In genomic region chr7:8291742-8292141, GRCh38 we compare ENCODE assay signal across 29 cellular contexts.
"Had no signal": no experiment of that assay in that cellular context is flagged by ENCODE, and none has a peak within 500 bp of the region (broad histone marks: within the 10 kb centered on the region; RNA-seq: fewer than 3 reads in every experiment).

No MANE protein-coding gene starts in this region.

- H3K4me1 ChIP-seq: breast epithelium, esophagus muscularis mucosa, foreskin keratinocyte, tibial nerve had no signal

- H3K4me1 Mint-ChIP-seq: activated CD4-positive, alpha-beta T cell treated with anti-CD3 and anti-CD28 coated beads, Interleukin-2, amount 10 ng/mL, durations not matched to agents 7 days and 5 days; activated T-helper 17 cell treated with anti-CD3 and anti-CD28 coated beads, Interleukin-2, amount 50 U/mL, for 72 hours; central memory CD8-positive, alpha-beta T cell had no signal

- H3K4me3 ChIP-seq: breast epithelium, esophagus muscularis mucosa, heart left ventricle, tibial nerve had no signal

- H3K4me3 Mint-ChIP-seq: activated CD4-positive, alpha-beta memory T cell treated with anti-CD3 and anti-CD28 coated beads, Interleukin-2, amount 10 ng/mL, durations not matched to agents 7 days and 5 days; activated CD4-positive, alpha-beta T cell treated with anti-CD3 and anti-CD28 coated beads, Interleukin-2, amount 10 ng/mL, durations not matched to agents 7 days and 5 days; activated T-cell treated with anti-CD3 and anti-CD28 coated beads, Interleukin-2, amount 50 U/mL, for 4 hours; activated T-helper 17 cell treated with anti-CD3 and anti-CD28 coated beads, Interleukin-2, amount 50 U/mL, for 72 hours; central memory CD8-positive, alpha-beta T cell; dendritic cell treated with granulocyte-macrophage colony-stimulating factor and Interleukin-4, amounts not matched to agents 40 ng/mL and 50 ng/mL, for 4 days; endodermal cell; immature natural killer cell; naive thymus-derived CD4-positive, alpha-beta T cell had no signal

- H3K9me3 ChIP-seq: breast epithelium, esophagus muscularis mucosa, heart left ventricle, tibial nerve had no signal

- H3K9me3 Mint-ChIP-seq: activated CD4-positive, alpha-beta memory T cell treated with anti-CD3 and anti-CD28 coated beads, Interleukin-2, amount 10 ng/mL, durations not matched to agents 7 days and 5 days; activated CD4-positive, alpha-beta T cell treated with anti-CD3 and anti-CD28 coated beads, Interleukin-2, amount 10 ng/mL, durations not matched to agents 7 days and 5 days; activated T-cell treated with anti-CD3 and anti-CD28 coated beads, Interleukin-2, amount 50 U/mL, for 4 hours; activated T-helper 17 cell treated with anti-CD3 and anti-CD28 coated beads, Interleukin-2, amount 50 U/mL, for 72 hours; central memory CD8-positive, alpha-beta T cell; dendritic cell treated with granulocyte-macrophage colony-stimulating factor and Interleukin-4, amounts not matched to agents 40 ng/mL and 50 ng/mL, for 4 days; endodermal cell; immature natural killer cell; naive thymus-derived CD4-positive, alpha-beta T cell had no signal

- H3K36me3 ChIP-seq: breast epithelium, esophagus muscularis mucosa, heart left ventricle, tibial nerve, WERI-Rb-1 had no signal

- H3K27ac Mint-ChIP-seq: activated CD4-positive, alpha-beta memory T cell treated with anti-CD3 and anti-CD28 coated beads, Interleukin-2, amount 10 ng/mL, durations not matched to agents 7 days and 5 days; activated CD4-positive, alpha-beta T cell treated with anti-CD3 and anti-CD28 coated beads, Interleukin-2, amount 10 ng/mL, durations not matched to agents 7 days and 5 days; activated T-helper 17 cell treated with anti-CD3 and anti-CD28 coated beads, Interleukin-2, amount 50 U/mL, for 72 hours; dendritic cell treated with granulocyte-macrophage colony-stimulating factor and Interleukin-4, amounts not matched to agents 40 ng/mL and 50 ng/mL, for 4 days; endodermal cell; immature natural killer cell; naive thymus-derived CD4-positive, alpha-beta T cell had no signal

- H3K27ac ChIP-seq: breast epithelium, esophagus muscularis mucosa, foreskin keratinocyte, tibial nerve, WERI-Rb-1 had no signal

- H3K36me3 Mint-ChIP-seq: immature natural killer cell; naive thymus-derived CD4-positive, alpha-beta T cell had no signal

- DNase-seq: activated CD4-positive, alpha-beta memory T cell treated with anti-CD3 and anti-CD28 coated beads, Interleukin-2, amount 10 ng/mL, durations not matched to agents 7 days and 5 days; activated CD4-positive, alpha-beta T cell treated with anti-CD3 and anti-CD28 coated beads, Interleukin-2, amount 10 ng/mL, durations not matched to agents 7 days and 5 days; activated CD4-positive, CD25-positive, alpha-beta regulatory T cell treated with anti-CD3 and anti-CD28 coated beads, Interleukin-2, amount 50 U/mL, for 72 hours; activated gamma-delta T cell treated with Interleukin-2 at 50 U/mL for 16 hours; activated naive CD4-positive, alpha-beta T cell treated with anti-CD3 and anti-CD28 coated beads, Interleukin-2, amount 50 U/mL, for 16 hours; activated T-cell treated with anti-CD3 and anti-CD28 coated beads, Interleukin-2, amount 50 U/mL, for 4 hours; amniotic stem cell; endodermal cell; heart left ventricle; hypothalamus; immature natural killer cell; kidney; left colon; midbrain; naive thymus-derived CD4-positive, alpha-beta T cell; nucleus accumbens; right cardiac atrium; stimulated activated CD4-positive, alpha-beta T cell treated with anti-CD3 and anti-CD28 coated beads, Interleukin-15, amount 100 ng/mL, for 24 hours; stimulated activated CD4-positive, alpha-beta T cell treated with anti-CD3 and anti-CD28 coated beads, Interleukin-2, amount 100 ng/mL, for 24 hours; stimulated activated naive CD4-positive, alpha-beta T cell; T-helper 9 cell; WERI-Rb-1 had no signal

- ATAC-seq: activated T-cell treated with anti-CD3 and anti-CD28 coated beads, Interleukin-2, amount 50 U/mL, for 4 hours; activated T-helper 17 cell treated with anti-CD3 and anti-CD28 coated beads, Interleukin-2, amount 50 U/mL, for 72 hours; naive thymus-derived CD4-positive, alpha-beta T cell had no signal

- H3K27me3 ChIP-seq: breast epithelium, esophagus muscularis mucosa, foreskin keratinocyte, heart left ventricle, tibial nerve had no signal
